In genomic region chr1:30908446-30908885, GRCh38 we compare ENCODE assay signal across 8 cellular contexts. TPM values are rescaled to one million over a fixed set of nuclear protein-coding genes. Genes with fewer than 3 reads are reported as not detected.
DNase-seq lines count a peak whose midpoint lies in the region; ATAC-seq lines count a peak whose summit lies in the region.

A gene with protein sequence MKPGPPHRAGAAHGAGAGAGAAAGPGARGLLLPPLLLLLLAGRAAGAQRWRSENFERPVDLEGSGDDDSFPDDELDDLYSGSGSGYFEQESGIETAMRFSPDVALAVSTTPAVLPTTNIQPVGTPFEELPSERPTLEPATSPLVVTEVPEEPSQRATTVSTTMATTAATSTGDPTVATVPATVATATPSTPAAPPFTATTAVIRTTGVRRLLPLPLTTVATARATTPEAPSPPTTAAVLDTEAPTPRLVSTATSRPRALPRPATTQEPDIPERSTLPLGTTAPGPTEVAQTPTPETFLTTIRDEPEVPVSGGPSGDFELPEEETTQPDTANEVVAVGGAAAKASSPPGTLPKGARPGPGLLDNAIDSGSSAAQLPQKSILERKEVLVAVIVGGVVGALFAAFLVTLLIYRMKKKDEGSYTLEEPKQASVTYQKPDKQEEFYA (minus strand): TSS chr1:30908758. CDS start chr1:30908586, 172 bp downstream.

- H3K36me3 ChIP-seq in BLaER1 treated with 17β-estradiol and CSF1 and Interleukin-3, amounts not matched to agents 10 nM and 100 nM = peaks cover 0 to 11% (median 0%) of the 10 kb centered on the region in 11 experiments; a peak in 1 of 22 replicates
- no peaks in the 10 kb centered on the region for H3K36me3 ChIP-seq in HUES64 (ENCODE audit: insufficient read depth, low read length)

- DNase-seq in astrocyte of the hippocampus (ENCODE audit: low read depth, low spot score) (peak; percentile 72), SKM-1 treated with dmso at 0.1 percent for 144 hours (lab: John Stamatoyannopoulos, UW; ENCODE audit: unreplicated experiment) (no peak)
- no peak for DNase-seq in activated CD4-positive, alpha-beta T cell treated with anti-CD3 and anti-CD28 coated beads, Interleukin-2, amount 50 U/mL, for 48 hours

- H3K4me3 ChIP-seq in BLaER1 treated with 17β-estradiol and CSF1 and Interleukin-3, amounts not matched to agents 10 nM and 100 nM = peak within 1 kb of the TSS in 9 of 10 experiments; percentile 21 to 86 (median 58); a peak in 15 of 20 replicates
- H3K4me3 ChIP-seq in HUES64 (ENCODE audit: low read length) (peak within 1 kb of the TSS; percentile 64), iPS-18c (ENCODE audit: insufficient read depth, low read depth, low read length) (peak within 1 kb of the TSS; percentile 68), skin epidermis (peak within 1 kb of the TSS; percentile 37 to 57 (median 43))

- peak within 1 kb of the TSS; percentile 45 to 99 (median 94) for H3K4me2 ChIP-seq in BLaER1 treated with 17β-estradiol and CSF1 and Interleukin-3, amounts not matched to agents 10 nM and 100 nM

- H3K9ac ChIP-seq in BLaER1 treated with 17β-estradiol and CSF1 and Interleukin-3, amounts not matched to agents 10 nM and 100 nM = peak within 1 kb of the TSS in 5 of 11 experiments; percentile 53 to 91 (median 76); a peak in 10 of 22 replicates
- peak within 1 kb of the TSS; percentile 57 for H3K9ac ChIP-seq in HUES64 (ENCODE audit: low read depth, low read length)

- under 1% methylated on average over 85 of the region's 86 CpGs for WGBS in HUES64

- H3K9me3 ChIP-seq in BLaER1 treated with 17β-estradiol and CSF1 and Interleukin-3, amounts not matched to agents 10 nM and 100 nM (replicated peaks in 1 of 11) = no peaks in the 10 kb centered on the region
- H3K9me3 ChIP-seq in HUES64 (ENCODE audit: insufficient read depth, low read depth, low read length) (no peaks in the 10 kb centered on the region), iPS-18c (ENCODE audit: control insufficient read depth, insufficient read depth, low read length) (no peaks in the 10 kb centered on the region)

- peaks cover 42 to 79% (median 76%) of the 10 kb centered on the region in 11 experiments for H3K27me3 ChIP-seq in BLaER1 treated with 17β-estradiol and CSF1 and Interleukin-3, amounts not matched to agents 10 nM and 100 nM
- H3K27me3 ChIP-seq in HUES64 (ENCODE audit: insufficient read depth, low read length) = peaks cover 20% of the 10 kb centered on the region

- H3K27ac ChIP-seq in BLaER1 treated with 17β-estradiol and CSF1 and Interleukin-3, amounts not matched to agents 10 nM and 100 nM = peak within 1 kb of the TSS in 5 of 11 experiments; percentile 42 to 96 (median 76); a peak in 10 of 22 replicates
- H3K27ac ChIP-seq in HUES64 (ENCODE audit: low read depth, low read length) (no peak within 1 kb of the TSS), skin epidermis (peak within 1 kb of the TSS in 15 of 21 experiments; percentile 6 to 84 (median 63))

- peaks cover 27 to 76% (median 44%) of the 10 kb centered on the region in 11 experiments for H4K20me1 ChIP-seq in BLaER1 treated with 17β-estradiol and CSF1 and Interleukin-3, amounts not matched to agents 10 nM and 100 nM

- ATAC-seq in GM19324 (IDR thresholded peaks at IDR 0.05; ENCODE audit: low FRiP score, unreplicated experiment) = no peak

- peaks cover 47 to 89% (median 55%) of the 10 kb centered on the region in 10 experiments for H3K4me1 ChIP-seq in BLaER1 treated with 17β-estradiol and CSF1 and Interleukin-3, amounts not matched to agents 10 nM and 100 nM
- H3K4me1 ChIP-seq in HUES64 (ENCODE audit: insufficient read depth, low read length) = peaks cover 21% of the 10 kb centered on the region

RNA-seq across cellular contexts. Expression of the gene that starts here (rescaled TPM):
- 33.0 TPM for polyA plus RNA-seq in HUES64 (2013, experiment 1 of 2)
- polyA plus RNA-seq in HUES64 (2013, experiment 2 of 2) = 58.1 TPM
